Comparison of ENCODE assay signal across 12 cellular contexts in the genomic region with DNA sequence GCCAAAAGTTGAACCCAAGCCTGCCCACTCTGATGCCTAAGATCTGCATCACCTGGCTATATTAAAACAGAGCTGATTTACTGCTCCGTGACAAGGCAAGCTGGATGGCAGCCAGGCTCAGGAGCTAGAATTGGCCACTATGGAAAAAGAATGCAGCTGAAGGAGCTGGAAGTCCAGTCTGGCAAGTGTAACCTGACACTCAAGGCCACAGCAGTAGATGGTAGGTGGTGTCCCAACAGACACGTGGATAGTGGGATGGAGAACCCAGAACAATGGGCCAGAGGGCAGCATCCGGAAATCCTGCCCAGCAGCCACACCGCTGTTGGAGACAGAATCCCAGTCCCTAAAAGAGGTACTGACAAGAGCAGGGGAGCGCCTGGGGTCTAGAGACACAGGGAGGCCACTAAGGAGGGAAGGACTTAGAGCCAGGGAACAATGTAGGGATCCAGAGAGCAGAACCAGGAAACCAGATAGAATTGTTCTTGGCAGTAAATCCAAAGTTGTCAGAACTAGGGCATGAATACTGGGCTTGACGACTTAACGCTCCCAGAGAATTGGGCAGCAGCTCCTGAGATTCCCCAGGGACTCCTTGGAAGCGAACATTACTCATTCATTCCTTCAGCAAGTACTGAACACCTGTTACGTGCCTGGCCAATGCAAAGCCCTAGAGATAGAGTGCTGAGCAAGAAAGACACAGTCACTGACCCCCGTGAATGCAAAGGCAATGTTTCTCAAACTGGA.
DNase-seq lines count a peak whose midpoint lies in the region; ATAC-seq and TF ChIP-seq lines count a peak whose summit lies in the region.
"Had no signal": no experiment of that assay in that cellular context is flagged by ENCODE, and none has a peak within 500 bp of the region (broad histone marks: within the 10 kb centered on the region; RNA-seq: fewer than 3 reads in every experiment).

No MANE protein-coding gene starts in this region.

- H3K9me3 ChIP-seq in HEK293 (ENCODE audit: control insufficient read depth, insufficient read depth, low read depth, low read length) = no peaks in the 10 kb centered on the region
- H3K9me3 ChIP-seq in body of pancreas = peaks cover 0 to 4% (median 0%) of the 10 kb centered on the region in 3 donors
- H3K9me3 ChIP-seq: SJCRH30 had no signal

- intact Hi-C loops in body of pancreas (cut with DNase I) = no loop called here

- 37 to 52% methylated on average over 8 to 10 of the region's 10 CpGs for WGBS in body of pancreas, 2 donors

- peak; percentile 89 for ATAC-seq in body of pancreas
- ATAC-seq: GM12878 had no signal

- no peak for TF ChIP-seq POLR2A in body of pancreas (IDR thresholded peaks at IDR 0.05)

- no peak overlapping the region for H3K27ac Mint-ChIP-seq in activated CD4-positive, alpha-beta T cell treated with anti-CD3 and anti-CD28 coated beads, Interleukin-2, amount 10 ng/mL, durations not matched to agents 7 days and 5 days

- POLR2A ChIA-PET in HEK293 (lab: Yijun Ruan, JAX) = no interaction called here
- POLR2A ChIA-PET in activated CD4-positive, alpha-beta T cell treated with anti-CD3 and anti-CD28 coated beads, Interleukin-2, amount 10 ng/mL, durations not matched to agents 7 days and 5 days (lab: Charles Lee) = no interaction called here

- H3K9me3 Mint-ChIP-seq in activated CD4-positive, alpha-beta T cell treated with anti-CD3 and anti-CD28 coated beads, Interleukin-2, amount 10 ng/mL, durations not matched to agents 7 days and 5 days = peaks cover 8% of the 10 kb centered on the region

- H3K36me3 ChIP-seq in HEK293 (ENCODE audit: control insufficient read depth in 2 of 2, insufficient read depth in 1 of 2, low read length in 2 of 2) (no peaks in the 10 kb centered on the region), body of pancreas (replicated peaks in 1 of 2; ENCODE audit: insufficient read depth in 1 of 2, low read depth in 2 of 2) (no peaks in the 10 kb centered on the region)
- H3K36me3 ChIP-seq: SJCRH30 had no signal

- H3K4me3 ChIP-seq in HEK293 (ENCODE audit: low read depth, low read length) (no peak overlapping the region), body of pancreas (no peak overlapping the region)
- H3K4me3 ChIP-seq: BLaER1 treated with 17β-estradiol and CSF1 and Interleukin-3, amounts not matched to agents 10 nM and 100 nM; GM12878; SJCRH30 had no signal

- DNase-seq in A172 (ENCODE audit: low spot score) = peak; percentile 89
- peak; percentile 55 to 91 (median 84) for DNase-seq in body of pancreas
- DNase-seq in iris pigment epithelial cell (ENCODE audit: low read depth) = peak; percentile 31
- no peak for DNase-seq in MV-4-11 (lab: John Stamatoyannopoulos, UW)
- no peak for DNase-seq in GM19238 (ENCODE audit: insufficient read length, low spot score)
- DNase-seq in activated naive CD4-positive, alpha-beta T cell treated with Interleukin-2 at 50 U/mL for 16 hours = no peak
- no peak for DNase-seq in activated CD4-positive, alpha-beta T cell treated with anti-CD3 and anti-CD28 coated beads, Interleukin-2, amount 10 ng/mL, durations not matched to agents 7 days and 5 days
- DNase-seq: foreskin melanocyte had no signal

- CTCF ChIA-PET in HEK293 (lab: Yijun Ruan, JAX) = no interaction called here
- CTCF ChIA-PET in activated CD4-positive, alpha-beta T cell treated with anti-CD3 and anti-CD28 coated beads, Interleukin-2, amount 10 ng/mL, durations not matched to agents 7 days and 5 days (lab: Charles Lee) = interaction anchor here (1.2 kb wide), 1 partner anchor 8 kb away, joined by 4 read pairs; no protein-coding TSS in a partner anchor

- no peak overlapping the region for H3K4me3 Mint-ChIP-seq in activated CD4-positive, alpha-beta T cell treated with anti-CD3 and anti-CD28 coated beads, Interleukin-2, amount 10 ng/mL, durations not matched to agents 7 days and 5 days

- no peak overlapping the region for H3K27ac ChIP-seq in HEK293 (ENCODE audit: extremely low read depth, low read depth, low read length)
- peak overlapping the region in 3 of 4 donors; percentile 52 to 77 (median 64) for H3K27ac ChIP-seq in body of pancreas
- H3K27ac ChIP-seq: BLaER1 treated with 17β-estradiol and CSF1 and Interleukin-3, amounts not matched to agents 10 nM and 100 nM; SJCRH30 had no signal

- H3K36me3 Mint-ChIP-seq in activated CD4-positive, alpha-beta T cell treated with anti-CD3 and anti-CD28 coated beads, Interleukin-2, amount 10 ng/mL, durations not matched to agents 7 days and 5 days (ENCODE audit: low read depth) = peaks cover 8% of the 10 kb centered on the region

- no peaks in the 10 kb centered on the region for H3K27me3 ChIP-seq in body of pancreas
- H3K27me3 ChIP-seq: BLaER1 treated with 17β-estradiol and CSF1 and Interleukin-3, amounts not matched to agents 10 nM and 100 nM; SJCRH30 had no signal

- no peaks in the 10 kb centered on the region for H3K27me3 Mint-ChIP-seq in activated CD4-positive, alpha-beta T cell treated with anti-CD3 and anti-CD28 coated beads, Interleukin-2, amount 10 ng/mL, durations not matched to agents 7 days and 5 days

- H3K4me1 Mint-ChIP-seq in activated CD4-positive, alpha-beta T cell treated with anti-CD3 and anti-CD28 coated beads, Interleukin-2, amount 10 ng/mL, durations not matched to agents 7 days and 5 days = peaks cover 19% of the 10 kb centered on the region

- TF ChIP-seq CTCF in HEK293 (tag by site-specific recombination; IDR thresholded peaks at IDR 0.05) (no peak), body of pancreas (IDR thresholded peaks at IDR 0.05) (no peak)

- H3K4me1 ChIP-seq in HEK293 (ENCODE audit: control insufficient read depth, insufficient read depth, low read length) (peaks cover 6% of the 10 kb centered on the region; the same call in 1 of the 2 replicates), body of pancreas (peaks cover 20% of the 10 kb centered on the region)
- H3K4me1 ChIP-seq: SJCRH30 had no signal

TF ChIP-seq in HEK293, 187 proteins besides CTCF, POLR2A, EP300 and RAD21 (continues in another document):
- peak; percentile 89 for TF ChIP-seq SCRT2 (tag by site-specific recombination; IDR thresholded peaks at IDR 0.05)
- TF ChIP-seq ZNF623 (tag by site-specific recombination; IDR thresholded peaks at IDR 0.05) = no peak
- TF ChIP-seq ZNF600 (tag by site-specific recombination; IDR thresholded peaks at IDR 0.05) = peak; percentile 68; the same call in 1 of the 2 replicates
- no peak for TF ChIP-seq ZNF610 (tag by site-specific recombination; IDR thresholded peaks at IDR 0.05; ENCODE audit: borderline replicate concordance)
- no peak for TF ChIP-seq FEZF1 (tag by site-specific recombination; IDR thresholded peaks at IDR 0.05)
- no peak for TF ChIP-seq ZNF660 (tag by site-specific recombination; IDR thresholded peaks at IDR 0.05)
- no peak for TF ChIP-seq ZNF138 (tag by site-specific recombination; IDR thresholded peaks at IDR 0.05; ENCODE audit: borderline replicate concordance)
- TF ChIP-seq ZNF10 (tag by site-specific recombination; IDR thresholded peaks at IDR 0.05) = peak; percentile 86
- no peak for TF ChIP-seq RBAK (tag by site-specific recombination; IDR thresholded peaks at IDR 0.05)
- 0 out of 2 replicates have a peak, but pooled peaks have one; percentile 30 for TF ChIP-seq ZNF24 (tag by site-specific recombination; IDR thresholded peaks at IDR 0.05)
- no peak for TF ChIP-seq ZNF555 (tag by site-specific recombination; conservative IDR thresholded peaks at IDR 0.05)
- TF ChIP-seq, protein P1, sequence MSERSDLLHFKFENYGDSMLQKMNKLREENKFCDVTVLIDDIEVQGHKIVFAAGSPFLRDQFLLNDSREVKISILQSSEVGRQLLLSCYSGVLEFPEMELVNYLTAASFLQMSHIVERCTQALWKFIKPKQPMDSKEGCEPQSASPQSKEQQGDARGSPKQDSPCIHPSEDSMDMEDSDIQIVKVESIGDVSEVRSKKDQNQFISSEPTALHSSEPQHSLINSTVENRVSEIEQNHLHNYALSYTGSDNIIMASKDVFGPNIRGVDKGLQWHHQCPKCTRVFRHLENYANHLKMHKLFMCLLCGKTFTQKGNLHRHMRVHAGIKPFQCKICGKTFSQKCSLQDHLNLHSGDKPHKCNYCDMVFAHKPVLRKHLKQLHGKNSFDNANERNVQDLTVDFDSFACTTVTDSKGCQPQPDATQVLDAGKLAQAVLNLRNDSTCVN (tag by site-specific recombination; optimal IDR thresholded peaks at IDR 0.05) = no peak
- TF ChIP-seq, protein P2, sequence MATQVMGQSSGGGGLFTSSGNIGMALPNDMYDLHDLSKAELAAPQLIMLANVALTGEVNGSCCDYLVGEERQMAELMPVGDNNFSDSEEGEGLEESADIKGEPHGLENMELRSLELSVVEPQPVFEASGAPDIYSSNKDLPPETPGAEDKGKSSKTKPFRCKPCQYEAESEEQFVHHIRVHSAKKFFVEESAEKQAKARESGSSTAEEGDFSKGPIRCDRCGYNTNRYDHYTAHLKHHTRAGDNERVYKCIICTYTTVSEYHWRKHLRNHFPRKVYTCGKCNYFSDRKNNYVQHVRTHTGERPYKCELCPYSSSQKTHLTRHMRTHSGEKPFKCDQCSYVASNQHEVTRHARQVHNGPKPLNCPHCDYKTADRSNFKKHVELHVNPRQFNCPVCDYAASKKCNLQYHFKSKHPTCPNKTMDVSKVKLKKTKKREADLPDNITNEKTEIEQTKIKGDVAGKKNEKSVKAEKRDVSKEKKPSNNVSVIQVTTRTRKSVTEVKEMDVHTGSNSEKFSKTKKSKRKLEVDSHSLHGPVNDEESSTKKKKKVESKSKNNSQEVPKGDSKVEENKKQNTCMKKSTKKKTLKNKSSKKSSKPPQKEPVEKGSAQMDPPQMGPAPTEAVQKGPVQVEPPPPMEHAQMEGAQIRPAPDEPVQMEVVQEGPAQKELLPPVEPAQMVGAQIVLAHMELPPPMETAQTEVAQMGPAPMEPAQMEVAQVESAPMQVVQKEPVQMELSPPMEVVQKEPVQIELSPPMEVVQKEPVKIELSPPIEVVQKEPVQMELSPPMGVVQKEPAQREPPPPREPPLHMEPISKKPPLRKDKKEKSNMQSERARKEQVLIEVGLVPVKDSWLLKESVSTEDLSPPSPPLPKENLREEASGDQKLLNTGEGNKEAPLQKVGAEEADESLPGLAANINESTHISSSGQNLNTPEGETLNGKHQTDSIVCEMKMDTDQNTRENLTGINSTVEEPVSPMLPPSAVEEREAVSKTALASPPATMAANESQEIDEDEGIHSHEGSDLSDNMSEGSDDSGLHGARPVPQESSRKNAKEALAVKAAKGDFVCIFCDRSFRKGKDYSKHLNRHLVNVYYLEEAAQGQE (tag by site-specific recombination; IDR thresholded peaks at IDR 0.05) = no peak
- no peak for TF ChIP-seq ZNF391 (tag by site-specific recombination; IDR thresholded peaks at IDR 0.05; ENCODE audit: borderline replicate concordance, low read depth)
- TF ChIP-seq MYNN (tag by site-specific recombination; IDR thresholded peaks at IDR 0.05; ENCODE audit: borderline replicate concordance) = no peak
- TF ChIP-seq SCRT1 (tag by site-specific recombination; IDR thresholded peaks at IDR 0.05; ENCODE audit: borderline replicate concordance) = peak; percentile 42; the same call in 1 of the 2 replicates
- TF ChIP-seq ZBTB17 (tag by site-specific recombination; IDR thresholded peaks at IDR 0.05) = peak; percentile 59
- no peak for TF ChIP-seq ZNF114 (tag by site-specific recombination; IDR thresholded peaks at IDR 0.05)

Comparison
In these comparisons a context has a peak if more than half of its experiments do, and no peak if none do; other contexts are left out.
1. DNase-seq: peak in A172 (single experiment), body of pancreas (4 of 4) and iris pigment epithelial cell (single experiment); none in MV-4-11 (single experiment), GM19238 (single experiment), activated naive CD4-positive, alpha-beta T cell treated with Interleukin-2 at 50 U/mL for 16 hours (single experiment) and activated CD4-positive, alpha-beta T cell treated with anti-CD3 and anti-CD28 coated beads, Interleukin-2, amount 10 ng/mL, durations not matched to agents 7 days and 5 days (single experiment).